Comparison of ENCODE assay signal across 25 cellular contexts in genomic region chr13:71374471-71375041, GRCh38.
DNase-seq lines count a peak whose midpoint lies in the region; ATAC-seq and TF ChIP-seq lines count a peak whose summit lies in the region.
"Had no signal": no experiment of that assay in that cellular context is flagged by ENCODE, and none has a peak within 500 bp of the region (broad histone marks: within the 10 kb centered on the region; RNA-seq: fewer than 3 reads in every experiment).

No MANE protein-coding gene starts in this region.

- TF ChIP-seq CTCF in fibroblast of lung (conservative IDR thresholded peaks at IDR 0.05 in 1 of 2, IDR thresholded peaks at IDR 0.05 in 1 of 2; ENCODE audit: low read depth in 1 of 2, low read length in 2 of 2) = no peak

- no peaks in the 10 kb centered on the region for H3K36me3 ChIP-seq in fibroblast of lung (ENCODE audit: control insufficient read depth, insufficient read depth, low read length)
- H3K36me3 ChIP-seq in mesodermal cell (ENCODE audit: control insufficient read depth, insufficient read depth, low read length) = no peaks in the 10 kb centered on the region
- H3K36me3 ChIP-seq: lower lobe of right lung, neutrophil, suprapubic skin had no signal

- H3K4me2 ChIP-seq in fibroblast of lung (ENCODE audit: extremely low read depth, insufficient read depth, low read length) = no peak overlapping the region

- no peaks in the 10 kb centered on the region for H4K20me1 ChIP-seq in fibroblast of lung (ENCODE audit: control insufficient read depth, extremely low read depth, insufficient read depth, low read length)

- H3K9me3 ChIP-seq in fibroblast of lung (ENCODE audit: control insufficient read depth, insufficient read depth, low read depth, low read length) (no peaks in the 10 kb centered on the region), mesodermal cell (ENCODE audit: control insufficient read depth, low read length) (no peaks in the 10 kb centered on the region)
- H3K9me3 ChIP-seq: lower lobe of right lung, neutrophil, suprapubic skin had no signal

- WGBS in mesodermal cell (ENCODE audit: insufficient coverage in 2 of 2), 2 experiments = 100% methylated on average over 1 of the region's 3 CpGs

- H3K27me3 ChIP-seq in fibroblast of lung (ENCODE audit: control insufficient read depth, insufficient read depth, low read length) = no peaks in the 10 kb centered on the region
- H3K27me3 ChIP-seq: neutrophil, suprapubic skin had no signal

- H3K79me2 ChIP-seq in fibroblast of lung (ENCODE audit: control insufficient read depth, insufficient read depth, low read length) = no peaks in the 10 kb centered on the region

- DNase-seq in DMS 273 (lab: John Stamatoyannopoulos, UW; ENCODE audit: unreplicated experiment) = peak; percentile 23
- DNase-seq in DMS 273 treated with DMSO at 0.1 percent for 48 hours (lab: John Stamatoyannopoulos, UW) = no peak
- DNase-seq in fibroblast of lung (ENCODE audit: low read depth in 2 of 2) = peak; percentile 6 to 12
- no peak for DNase-seq in HK-2 (ENCODE audit: unreplicated experiment)
- no peak for DNase-seq in activated CD8-positive, alpha-beta memory T cell treated with anti-CD3 and anti-CD28 coated beads for 24 hours
- no peak for DNase-seq in inferior parietal cortex (ENCODE audit: extremely low spot score)
- DNase-seq: activated CD4-positive, alpha-beta memory T cell treated with anti-CD3 and anti-CD28 coated beads, Interleukin-2, amount 10 ng/mL, durations not matched to agents 7 days and 5 days; activated CD4-positive, alpha-beta T cell treated with anti-CD3 and anti-CD28 coated beads for 1 hour; anterior cingulate cortex; GOT3; kidney; lower lobe of right lung; NCI-H1417; NCI-H2029 treated with DMSO at 0.1 percent for 48 hours; NCI-H2227 treated with DMSO at 0.1 percent for 48 hours; NCI-H748 treated with DMSO at 0.1 percent for 48 hours; stimulated activated naive B cell treated with anti-CD40 and anti-IgM and Interleukin-4, amounts not matched to agents 10 μg/mL and 1 μg/mL and 100 μg/mL, for 72 hours had no signal

- H3K4me3 ChIP-seq in fibroblast of lung (replicated peaks in 1 of 4; ENCODE audit: control extremely low read depth in 1 of 4, insufficient read depth in 1 of 4, low read depth in 3 of 4, low read length in 4 of 4) (no peak overlapping the region), mesodermal cell (ENCODE audit: extremely low read depth, insufficient read depth, low read length, poor library complexity, severe bottlenecking) (no peak overlapping the region)
- H3K4me3 ChIP-seq: lower lobe of right lung, suprapubic skin had no signal

- no peak for ATAC-seq in HG02870 (IDR thresholded peaks at IDR 0.05; ENCODE audit: unreplicated experiment)
- ATAC-seq: activated naive CD4-positive, alpha-beta T cell treated with anti-CD3 and anti-CD28 coated beads, Interleukin-2, amount 50 U/mL, for 72 hours; lower lobe of right lung; sciatic nerve; stimulated activated naive B cell treated with anti-CD40 and anti-IgM and Interleukin-4, amounts not matched to agents 10 μg/mL and 1 μg/mL and 100 μg/mL, for 72 hours had no signal

- H3K4me1 ChIP-seq in fibroblast of lung (ENCODE audit: control insufficient read depth, extremely low read depth, insufficient read depth, low read length) = no peaks in the 10 kb centered on the region
- H3K4me1 ChIP-seq in mesodermal cell (ENCODE audit: control insufficient read depth, insufficient read depth, low read length, poor library complexity, severe bottlenecking) = no peaks in the 10 kb centered on the region

- no peak overlapping the region for H3K27ac ChIP-seq in fibroblast of lung (ENCODE audit: insufficient read depth, low read length)
- peak overlapping the region; percentile 30 for H3K27ac ChIP-seq in mesodermal cell (ENCODE audit: low read depth, low read length, severe bottlenecking)
- H3K27ac ChIP-seq: 22Rv1, lower lobe of right lung, neutrophil, RWPE1, suprapubic skin had no signal

- H3K9ac ChIP-seq in fibroblast of lung (ENCODE audit: insufficient read depth, low read length) = no peak overlapping the region

- H2AFZ ChIP-seq in fibroblast of lung (ENCODE audit: low read length) = no peak overlapping the region

Comparison
In these comparisons a context has a peak if more than half of its experiments do, and no peak if none do; other contexts are left out.
1. DNase-seq: peak in DMS 273 (single experiment) and fibroblast of lung (2 of 2); none in DMS 273 treated with DMSO at 0.1 percent for 48 hours (single experiment), HK-2 (single experiment), activated CD8-positive, alpha-beta memory T cell treated with anti-CD3 and anti-CD28 coated beads for 24 hours (single experiment) and inferior parietal cortex (single experiment).